8 cellular contexts compared by ENCODE assay signal in the genomic region with DNA sequence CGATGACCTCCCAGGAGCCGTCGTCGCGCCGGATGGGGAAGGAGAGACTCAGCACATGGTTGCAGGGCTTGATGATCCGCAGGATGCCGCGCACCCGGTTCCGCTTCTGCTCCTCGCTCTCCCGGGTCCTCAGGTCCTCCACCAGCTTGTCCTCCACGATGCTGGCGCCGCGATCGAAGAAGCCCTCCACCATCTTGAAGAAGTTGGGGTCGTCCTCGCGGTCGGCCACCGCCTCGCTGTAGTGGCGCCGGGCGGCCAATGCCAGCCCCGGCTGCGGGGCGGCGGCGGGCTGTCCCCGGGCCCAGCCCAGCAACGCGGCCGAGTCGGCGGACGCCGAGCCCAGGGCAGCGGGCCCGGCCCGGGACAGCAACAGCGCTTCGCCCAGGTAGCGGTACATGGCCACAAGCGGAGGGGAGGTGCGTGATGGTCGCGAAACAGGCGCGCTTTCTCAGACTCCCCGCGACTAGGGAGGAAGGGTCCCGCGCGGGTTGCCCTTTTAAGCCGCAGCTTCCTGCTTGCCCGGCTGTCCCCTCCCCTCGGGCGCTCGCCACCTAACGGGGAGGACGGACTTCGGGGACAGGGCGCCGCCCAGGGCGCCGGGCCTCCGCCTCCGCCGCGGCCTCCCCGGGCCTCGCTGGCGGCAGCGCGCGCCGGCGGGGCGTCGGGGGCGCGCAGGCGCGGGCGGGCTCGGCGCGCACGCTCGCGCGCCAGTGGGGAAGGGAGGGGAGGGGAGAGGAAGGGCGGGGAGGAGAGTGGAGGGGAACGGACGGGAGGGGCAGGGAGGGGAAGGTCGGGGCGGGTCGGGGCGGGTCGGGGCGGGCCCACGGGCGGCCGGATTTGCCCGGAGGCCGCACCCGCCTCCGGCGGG. TPM values are rescaled to one million over a fixed set of nuclear protein-coding genes. Genes with fewer than 3 reads are reported as not detected.
A peak's percentile ranks its signal among the peaks of the same experiment; 100 is the strongest.
DNase-seq lines count a peak whose midpoint lies in the region; ATAC-seq and TF ChIP-seq lines count a peak whose summit lies in the region.

A gene (minus strand): TSS at position 471 of the 868 bp plus-strand sequence. CDS start 74 bp downstream, at position 397.
A gene with protein sequence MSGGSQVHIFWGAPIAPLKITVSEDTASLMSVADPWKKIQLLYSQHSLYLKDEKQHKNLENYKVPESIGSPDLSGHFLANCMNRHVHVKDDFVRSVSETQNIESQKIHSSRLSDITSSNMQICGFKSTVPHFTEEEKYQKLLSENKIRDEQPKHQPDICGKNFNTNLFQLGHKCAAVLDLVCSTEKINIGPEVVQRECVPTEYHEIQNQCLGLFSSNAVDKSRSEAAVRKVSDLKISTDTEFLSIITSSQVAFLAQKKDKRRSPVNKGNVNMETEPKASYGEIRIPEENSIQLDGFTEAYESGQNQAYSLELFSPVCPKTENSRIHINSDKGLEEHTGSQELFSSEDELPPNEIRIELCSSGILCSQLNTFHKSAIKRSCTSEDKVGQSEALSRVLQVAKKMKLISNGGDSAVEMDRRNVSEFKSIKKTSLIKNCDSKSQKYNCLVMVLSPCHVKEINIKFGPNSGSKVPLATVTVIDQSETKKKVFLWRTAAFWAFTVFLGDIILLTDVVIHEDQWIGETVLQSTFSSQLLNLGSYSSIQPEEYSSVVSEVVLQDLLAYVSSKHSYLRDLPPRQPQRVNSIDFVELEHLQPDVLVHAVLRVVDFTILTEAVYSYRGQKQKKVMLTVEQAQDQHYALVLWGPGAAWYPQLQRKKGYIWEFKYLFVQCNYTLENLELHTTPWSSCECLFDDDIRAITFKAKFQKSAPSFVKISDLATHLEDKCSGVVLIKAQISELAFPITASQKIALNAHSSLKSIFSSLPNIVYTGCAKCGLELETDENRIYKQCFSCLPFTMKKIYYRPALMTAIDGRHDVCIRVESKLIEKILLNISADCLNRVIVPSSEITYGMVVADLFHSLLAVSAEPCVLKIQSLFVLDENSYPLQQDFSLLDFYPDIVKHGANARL (plus strand): TSS at position 834 of the 868 bp plus-strand sequence. CDS start 56,149 bp downstream, outside the sequence.

- H3K4me1 ChIP-seq in HUES6 (ENCODE audit: control insufficient read depth, insufficient read depth, low read length): peaks cover 25% of the 10 kb centered on the region
- H3K4me1 ChIP-seq in esophagus squamous epithelium: peaks cover 15 to 57% (median 20%) of the 10 kb centered on the region in 3 donors

- peaks cover 82% of the 10 kb centered on the region for H3K36me3 Mint-ChIP-seq in stimulated activated effector memory CD8-positive, alpha-beta T cell treated with anti-CD3 and anti-CD28 coated beads, Interleukin-12 subunit alpha, Interleukin-12 subunit beta, amount 100 ng/mL, for 72 hours

- H3K27me3 ChIP-seq in HUES6 (ENCODE audit: control insufficient read depth, insufficient read depth, low read length): no peaks in the 10 kb centered on the region
- no peaks in the 10 kb centered on the region for H3K27me3 ChIP-seq in esophagus squamous epithelium

- DNase-seq in DMS 273 (lab: John Stamatoyannopoulos, UW; ENCODE audit: unreplicated experiment): peak; percentile 94
- DNase-seq in activated T-cell treated with anti-CD3 and anti-CD28 coated beads, Interleukin-2, amount 50 U/mL, for 48 hours: peak; percentile 91 to 94
- peak; percentile 67 for DNase-seq in esophagus squamous epithelium (lab: John Stamatoyannopoulos, UW)
- peak; percentile 91 for DNase-seq in myocyte (ENCODE audit: low read depth)
- peak; percentile 77 to 95 for DNase-seq in stimulated activated effector memory CD8-positive, alpha-beta T cell treated with anti-CD3 and anti-CD28 coated beads, Interleukin-12 subunit alpha, Interleukin-12 subunit beta, amount 100 ng/mL, for 72 hours (ENCODE audit: low spot score in 2 of 2)

- H3K27ac ChIP-seq in HUES6 (ENCODE audit: low read depth, low read length) (peak within 1 kb of the TSS; percentile 65), esophagus squamous epithelium (peak within 1 kb of the TSS; percentile 98 to 100 (median 100))

- H3K4me3 Mint-ChIP-seq in stimulated activated effector memory CD8-positive, alpha-beta T cell treated with anti-CD3 and anti-CD28 coated beads, Interleukin-12 subunit alpha, Interleukin-12 subunit beta, amount 100 ng/mL, for 72 hours: peak within 1 kb of the TSS; percentile 91

- peak in 3 of 4 donors; percentile 33 to 85 (median 68) for TF ChIP-seq POLR2A in esophagus squamous epithelium (IDR thresholded peaks at IDR 0.05)

- no CpG with 5 or more reads among the region's 112 CpGs for WGBS in esophagus squamous epithelium, 2 donors

- no peaks in the 10 kb centered on the region for H3K9me3 Mint-ChIP-seq in stimulated activated effector memory CD8-positive, alpha-beta T cell treated with anti-CD3 and anti-CD28 coated beads, Interleukin-12 subunit alpha, Interleukin-12 subunit beta, amount 100 ng/mL, for 72 hours

- TF ChIP-seq CTCF in esophagus squamous epithelium (IDR thresholded peaks at IDR 0.05): peak in 1 of 6 experiments; percentile 7

- H3K36me3 ChIP-seq in HUES6 (ENCODE audit: control insufficient read depth, insufficient read depth, low read length): peaks cover 5% of the 10 kb centered on the region
- peaks cover 0 to 24% (median 0%) of the 10 kb centered on the region in 3 donors for H3K36me3 ChIP-seq in esophagus squamous epithelium

- ATAC-seq in GM21390 (IDR thresholded peaks at IDR 0.05; ENCODE audit: unreplicated experiment): peak; percentile 67
- peak; percentile 82 for ATAC-seq in stimulated activated effector memory CD8-positive, alpha-beta T cell treated with anti-CD3 and anti-CD28 coated beads, Interleukin-12 subunit alpha, Interleukin-12 subunit beta, amount 100 ng/mL, for 72 hours

- peak within 1 kb of the TSS; percentile 95 for H3K27ac Mint-ChIP-seq in stimulated activated effector memory CD8-positive, alpha-beta T cell treated with anti-CD3 and anti-CD28 coated beads, Interleukin-12 subunit alpha, Interleukin-12 subunit beta, amount 100 ng/mL, for 72 hours

- H3K4me3 ChIP-seq in HUES6 (ENCODE audit: low read depth, low read length): peak within 1 kb of the TSS; percentile 91
- H3K4me3 ChIP-seq in esophagus squamous epithelium: peak within 1 kb of the TSS; percentile 73 to 92 (median 82)

- peaks cover 33% of the 10 kb centered on the region for H3K4me1 Mint-ChIP-seq in stimulated activated effector memory CD8-positive, alpha-beta T cell treated with anti-CD3 and anti-CD28 coated beads, Interleukin-12 subunit alpha, Interleukin-12 subunit beta, amount 100 ng/mL, for 72 hours

- peak within 1 kb of the TSS; percentile 96 for H3K9ac ChIP-seq in HUES6 (ENCODE audit: low read length)

- no peaks in the 10 kb centered on the region for H3K9me3 ChIP-seq in HUES6 (ENCODE audit: control insufficient read depth, insufficient read depth, low read depth, low read length)
- no peaks in the 10 kb centered on the region for H3K9me3 ChIP-seq in esophagus squamous epithelium

- intact Hi-C loops in esophagus squamous epithelium (cut with DNase I): loop anchor here (5.0 kb wide), 1 partner anchor 122 kb away; no protein-coding TSS in a partner anchor

TF ChIP-seq in PFSK-1, 5 proteins besides CTCF, POLR2A, EP300 and RAD21:
- TF ChIP-seq, protein P1, sequence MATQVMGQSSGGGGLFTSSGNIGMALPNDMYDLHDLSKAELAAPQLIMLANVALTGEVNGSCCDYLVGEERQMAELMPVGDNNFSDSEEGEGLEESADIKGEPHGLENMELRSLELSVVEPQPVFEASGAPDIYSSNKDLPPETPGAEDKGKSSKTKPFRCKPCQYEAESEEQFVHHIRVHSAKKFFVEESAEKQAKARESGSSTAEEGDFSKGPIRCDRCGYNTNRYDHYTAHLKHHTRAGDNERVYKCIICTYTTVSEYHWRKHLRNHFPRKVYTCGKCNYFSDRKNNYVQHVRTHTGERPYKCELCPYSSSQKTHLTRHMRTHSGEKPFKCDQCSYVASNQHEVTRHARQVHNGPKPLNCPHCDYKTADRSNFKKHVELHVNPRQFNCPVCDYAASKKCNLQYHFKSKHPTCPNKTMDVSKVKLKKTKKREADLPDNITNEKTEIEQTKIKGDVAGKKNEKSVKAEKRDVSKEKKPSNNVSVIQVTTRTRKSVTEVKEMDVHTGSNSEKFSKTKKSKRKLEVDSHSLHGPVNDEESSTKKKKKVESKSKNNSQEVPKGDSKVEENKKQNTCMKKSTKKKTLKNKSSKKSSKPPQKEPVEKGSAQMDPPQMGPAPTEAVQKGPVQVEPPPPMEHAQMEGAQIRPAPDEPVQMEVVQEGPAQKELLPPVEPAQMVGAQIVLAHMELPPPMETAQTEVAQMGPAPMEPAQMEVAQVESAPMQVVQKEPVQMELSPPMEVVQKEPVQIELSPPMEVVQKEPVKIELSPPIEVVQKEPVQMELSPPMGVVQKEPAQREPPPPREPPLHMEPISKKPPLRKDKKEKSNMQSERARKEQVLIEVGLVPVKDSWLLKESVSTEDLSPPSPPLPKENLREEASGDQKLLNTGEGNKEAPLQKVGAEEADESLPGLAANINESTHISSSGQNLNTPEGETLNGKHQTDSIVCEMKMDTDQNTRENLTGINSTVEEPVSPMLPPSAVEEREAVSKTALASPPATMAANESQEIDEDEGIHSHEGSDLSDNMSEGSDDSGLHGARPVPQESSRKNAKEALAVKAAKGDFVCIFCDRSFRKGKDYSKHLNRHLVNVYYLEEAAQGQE (IDR thresholded peaks at IDR 0.05; ENCODE audit: insufficient read depth in 1 of 2, low read depth in 2 of 2, low read length in 2 of 2): no peak
- peak; percentile 57; the same call in 1 of the 2 replicates for TF ChIP-seq POLR2AphosphoS5 (IDR thresholded peaks at IDR 0.05; ENCODE audit: low read depth, low read length)

RNA-seq across cellular contexts. Expression of the first gene that starts in this region (rescaled TPM):
- 66.7 TPM for polyA plus RNA-seq in PFSK-1 (2012; ENCODE audit: insufficient read length, low read depth)
- total RNA-seq in esophagus squamous epithelium (100 to 1,000 TPM; 114 to 204 (median 130) TPM), myocyte (107 and 118 TPM in 2 replicates)
- 59.0 TPM for polyA plus RNA-seq in myocyte (2012)

RNA-seq across cellular contexts. Expression of the second gene that starts in this region (rescaled TPM):
- polyA plus RNA-seq in PFSK-1 (2012; ENCODE audit: insufficient read length, low read depth): 23.9 TPM
- 10 to 100 TPM; 12.7 to 31.7 (median 21.5) TPM for total RNA-seq in esophagus squamous epithelium
- total RNA-seq in myocyte: 22.2 and 26.4 TPM in 2 replicates
- 7.3 TPM for polyA plus RNA-seq in myocyte (2012)

Comparison
In these comparisons a context has a peak if more than half of its experiments do, and no peak if none do; other contexts are left out.
1. Peak in every context shown above with its lines: DNase-seq, ATAC-seq, H3K4me3 ChIP-seq and H3K27ac ChIP-seq.